10 cellular contexts compared by ENCODE assay signal in genomic region chr22:29265929-29266328, GRCh38. TPM values are rescaled to one million over a fixed set of nuclear protein-coding genes. Genes with fewer than 3 reads are reported as not detected.
DNase-seq lines count a peak whose midpoint lies in the region; ATAC-seq, FAIRE-seq and TF ChIP-seq lines count a peak whose summit lies in the region.
"Had no signal": no experiment of that assay in that cellular context is flagged by ENCODE, and none has a peak within 500 bp of the region (broad histone marks: within the 10 kb centered on the region; RNA-seq: fewer than 3 reads in every experiment).

No MANE protein-coding gene starts in this region.

- no peak overlapping the region for H3K27ac ChIP-seq in MM.1S (ENCODE audit: low read length)
- no peak overlapping the region for H3K27ac ChIP-seq in ovary

- peaks cover 3% of the 10 kb centered on the region for H3K27me3 Mint-ChIP-seq in T-helper 2 cell treated with Interferon-gamma antibody and Interleukin-4, amounts not matched to agents 5 μg/mL and 100 μg/mL, for 36 hours (ENCODE audit: low read depth)
- no peaks in the 10 kb centered on the region for H3K27me3 Mint-ChIP-seq in dendritic cell treated with granulocyte-macrophage colony-stimulating factor and Interleukin-4, amounts not matched to agents 40 ng/mL and 50 ng/mL, for 4 days

- H3K4me1 ChIP-seq in MM.1S (ENCODE audit: low read length) (peaks cover 15% of the 10 kb centered on the region), ovary (ENCODE audit: insufficient read depth) (peaks cover 9% of the 10 kb centered on the region)

- peaks cover 29% of the 10 kb centered on the region for H3K4me1 Mint-ChIP-seq in T-helper 2 cell treated with Interferon-gamma antibody and Interleukin-4, amounts not matched to agents 5 μg/mL and 100 μg/mL, for 36 hours (ENCODE audit: low read depth)
- peaks cover 34% of the 10 kb centered on the region for H3K4me1 Mint-ChIP-seq in dendritic cell treated with granulocyte-macrophage colony-stimulating factor and Interleukin-4, amounts not matched to agents 40 ng/mL and 50 ng/mL, for 4 days (ENCODE audit: low read depth)

- H3K9ac ChIP-seq in MM.1S (ENCODE audit: low read length): no peak overlapping the region

- H3K4me2 ChIP-seq in MM.1S (ENCODE audit: low read depth, low read length): peak overlapping the region; percentile 99; the same call in 1 of the 2 replicates

- no peak overlapping the region for H3K4me3 ChIP-seq in MM.1S (ENCODE audit: low read length)
- no peak overlapping the region for H3K4me3 ChIP-seq in ovary

- peaks cover 55% of the 10 kb centered on the region for H3K79me2 ChIP-seq in MM.1S (ENCODE audit: low read length)

- TF ChIP-seq EP300 in ovary (IDR thresholded peaks at IDR 0.05): no peak

- no peak for TF ChIP-seq POLR2A in ovary (IDR thresholded peaks at IDR 0.05)

- H3K27ac Mint-ChIP-seq in T-helper 2 cell treated with Interferon-gamma antibody and Interleukin-4, amounts not matched to agents 5 μg/mL and 100 μg/mL, for 36 hours: peak overlapping the region; percentile 98
- peak overlapping the region; percentile 100 for H3K27ac Mint-ChIP-seq in dendritic cell treated with granulocyte-macrophage colony-stimulating factor and Interleukin-4, amounts not matched to agents 40 ng/mL and 50 ng/mL, for 4 days

- 0 out of 2 replicates have a peak, but pooled peaks cover 8% of the 10 kb centered on the region for H3F3A ChIP-seq in MM.1S (ENCODE audit: insufficient read depth, low read length)

- peak overlapping the region; percentile 93 for H3K4me3 Mint-ChIP-seq in T-helper 2 cell treated with Interferon-gamma antibody and Interleukin-4, amounts not matched to agents 5 μg/mL and 100 μg/mL, for 36 hours
- no peak overlapping the region for H3K4me3 Mint-ChIP-seq in dendritic cell treated with granulocyte-macrophage colony-stimulating factor and Interleukin-4, amounts not matched to agents 40 ng/mL and 50 ng/mL, for 4 days

- H3K9me3 Mint-ChIP-seq in T-helper 2 cell treated with Interferon-gamma antibody and Interleukin-4, amounts not matched to agents 5 μg/mL and 100 μg/mL, for 36 hours: no peaks in the 10 kb centered on the region
- no peaks in the 10 kb centered on the region for H3K9me3 Mint-ChIP-seq in dendritic cell treated with granulocyte-macrophage colony-stimulating factor and Interleukin-4, amounts not matched to agents 40 ng/mL and 50 ng/mL, for 4 days

- intact Hi-C loops in dendritic cell treated with granulocyte-macrophage colony-stimulating factor and Interleukin-4, amounts not matched to agents 40 ng/mL and 50 ng/mL, for 4 days (cut with micrococcal nuclease): no loop called here
- intact Hi-C loops in ovary (cut with DNase I): no loop called here

- H4K20me1 ChIP-seq in MM.1S (ENCODE audit: insufficient read depth, low read length): peaks cover 20% of the 10 kb centered on the region

- FAIRE-seq in frontal cortex (lab: Jason Lieb, UNC): no peak

- peaks cover 36% of the 10 kb centered on the region for H3K36me3 Mint-ChIP-seq in T-helper 2 cell treated with Interferon-gamma antibody and Interleukin-4, amounts not matched to agents 5 μg/mL and 100 μg/mL, for 36 hours (ENCODE audit: low read depth)
- H3K36me3 Mint-ChIP-seq in dendritic cell treated with granulocyte-macrophage colony-stimulating factor and Interleukin-4, amounts not matched to agents 40 ng/mL and 50 ng/mL, for 4 days (ENCODE audit: low read depth): peaks cover 76% of the 10 kb centered on the region

- DNase-seq in T-helper 2 cell treated with Interferon-gamma antibody and Interleukin-4, amounts not matched to agents 5 μg/mL and 100 μg/mL, for 36 hours (ENCODE audit: low spot score): no peak
- no peak for DNase-seq in T-helper 2 cell
- DNase-seq in MM.1S: no peak
- DNase-seq in ovary: peak in 4 of 5 donors; percentile 27 to 61 (median 34)
- DNase-seq in frontal cortex (ENCODE audit: low spot score in 2 of 2): no peak
- DNase-seq: ACHN had no signal

- ATAC-seq in HG02642 (IDR thresholded peaks at IDR 0.05; ENCODE audit: poor library complexity, unreplicated experiment) (no peak), GM18861 (IDR thresholded peaks at IDR 0.05; ENCODE audit: unreplicated experiment) (no peak)

- no peaks in the 10 kb centered on the region for H3K9me2 ChIP-seq in MM.1S (replicated peaks; ENCODE audit: insufficient read depth, low read length)

- H3K36me3 ChIP-seq in MM.1S (replicated peaks; ENCODE audit: insufficient read depth, low read length): peaks cover 2% of the 10 kb centered on the region; the same call in 1 of the 2 replicates
- no peaks in the 10 kb centered on the region for H3K36me3 ChIP-seq in ovary

- H3K9me3 ChIP-seq in MM.1S (replicated peaks; ENCODE audit: insufficient read depth, low read length) (no peaks in the 10 kb centered on the region), ovary (no peaks in the 10 kb centered on the region)
- H3K9me3 ChIP-seq: tibial artery had no signal

- no peak overlapping the region for H2AFZ ChIP-seq in MM.1S (ENCODE audit: low read length)

- WGBS in ovary, 3 donors: 34 to 41% (median 34%) methylated on average over 4 of the region's 4 CpGs

- H3K27me3 ChIP-seq in MM.1S (replicated peaks; ENCODE audit: insufficient read depth, low read length): no peaks in the 10 kb centered on the region
- H3K27me3 ChIP-seq in ovary: no peaks in the 10 kb centered on the region
- H3K27me3 ChIP-seq: tibial artery had no signal

- TF ChIP-seq CTCF in MM.1S (IDR thresholded peaks at IDR 0.05; ENCODE audit: low read length) (no peak), ovary (IDR thresholded peaks at IDR 0.05) (no peak)

RNA-seq across cellular contexts. Expression of gene RHBDD3, which starts 1.9 kb away (rescaled TPM):
- total RNA-seq in ovary (10 to 100 TPM; 16.9 to 26.8 (median 19.4) TPM), frontal cortex (14.7 TPM)
- polyA plus RNA-seq in ovary: 10 to 100 TPM in 1 of 2 donors, 1 to 10 TPM in 1; 4.2 to 22.5 TPM

RNA-seq across cellular contexts. Expression of gene EWSR1, which starts 2.1 kb away (rescaled TPM):
- total RNA-seq in ovary (100 to 1,000 TPM; 127 to 191 (median 170) TPM), frontal cortex (205 TPM)
- polyA plus RNA-seq in ovary: 100 to 1,000 TPM; 136 to 175 TPM

RNA-seq across cellular contexts. Expression of gene GAS2L1, which starts 40.5 kb away (rescaled TPM):
- total RNA-seq in ovary (10 to 100 TPM in 4 of 7 donors, 1 to 10 TPM in 3; 6.2 to 21.0 (median 12.5) TPM), frontal cortex (2.9 TPM)
- 1 to 10 TPM; 2.1 to 9.8 TPM for polyA plus RNA-seq in ovary

RNA-seq across cellular contexts. Expression of gene RASL10A, which starts 49.6 kb away (rescaled TPM):
- under 1 TPM in 4 of 7 donors, not detected in 3; 0.22 to 0.53 (median 0.41) TPM for total RNA-seq in ovary
- under 1 TPM; 0.30 to 0.45 TPM for polyA plus RNA-seq in ovary
- 2.0 TPM for total RNA-seq in frontal cortex

Comparison
In these comparisons a context has a peak if more than half of its experiments do, and no peak if none do; other contexts are left out.
1. DNase-seq: peak in ovary (4 of 5); none in T-helper 2 cell treated with Interferon-gamma antibody and Interleukin-4, amounts not matched to agents 5 μg/mL and 100 μg/mL, for 36 hours (single experiment), T-helper 2 cell (0 of 5), MM.1S (single experiment) and frontal cortex (0 of 2).